In genomic region chr12:22634883-22635282, GRCh38 we compare ENCODE assay signal across 19 cellular contexts.
"Had no signal": no experiment of that assay in that cellular context is flagged by ENCODE, and none has a peak within 500 bp of the region (broad histone marks: within the 10 kb centered on the region; RNA-seq: fewer than 3 reads in every experiment).

No MANE protein-coding gene starts in this region.

- H3K4me3 ChIP-seq: cardiac muscle cell, esophagus squamous epithelium, lower lobe of right lung, sigmoid colon had no signal

- ATAC-seq: activated CD8-positive, alpha-beta T cell treated with anti-CD3 and anti-CD28 coated beads for 36 hours; stimulated activated memory B cell treated with anti-CD40 and anti-IgM and Interleukin-4, amounts not matched to agents 10 μg/mL and 1 μg/mL and 100 μg/mL, for 72 hours; T-helper 17 cell had no signal

- H3K27me3 Mint-ChIP-seq: activated CD8-positive, alpha-beta T cell treated with anti-CD3 and anti-CD28 coated beads for 36 hours; activated naive CD4-positive, alpha-beta T cell treated with anti-CD3 and anti-CD28 coated beads, Interleukin-2, amount 10 ng/mL, durations not matched to agents 7 days and 5 days; activated T-cell treated with anti-CD3 and anti-CD28 coated beads, Interleukin-2, amount 50 U/mL, for 24 hours; stimulated activated memory B cell treated with anti-CD40 and anti-IgM and Interleukin-4, amounts not matched to agents 10 μg/mL and 1 μg/mL and 100 μg/mL, for 72 hours; T-helper 17 cell had no signal

- DNase-seq: activated CD4-positive, alpha-beta T cell treated with anti-CD3 and anti-CD28 coated beads for 4 hours; activated CD8-positive, alpha-beta T cell treated with anti-CD3 and anti-CD28 coated beads for 36 hours; activated effector memory CD4-positive, alpha-beta T cell treated with Interleukin-2 at 50 U/mL for 16 hours; activated naive CD4-positive, alpha-beta T cell treated with anti-CD3 and anti-CD28 coated beads, Interleukin-2, amount 10 ng/mL, durations not matched to agents 7 days and 5 days; activated T-cell treated with anti-CD3 and anti-CD28 coated beads, Interleukin-2, amount 50 U/mL, for 24 hours; dermis blood vessel endothelial cell; effector memory CD4-positive, alpha-beta T cell; esophagus squamous epithelium; hippocampal formation; islet precursor cell; lower lobe of right lung; midbrain; occipital lobe; posterior cingulate gyrus; sigmoid colon; stimulated activated CD4-positive, alpha-beta T cell treated with anti-CD3 and anti-CD28 coated beads, Interleukin-4, amount 100 ng/mL, for 24 hours; T-helper 17 cell had no signal

- H3K27ac Mint-ChIP-seq: activated CD8-positive, alpha-beta T cell treated with anti-CD3 and anti-CD28 coated beads for 36 hours; activated naive CD4-positive, alpha-beta T cell treated with anti-CD3 and anti-CD28 coated beads, Interleukin-2, amount 10 ng/mL, durations not matched to agents 7 days and 5 days; stimulated activated memory B cell treated with anti-CD40 and anti-IgM and Interleukin-4, amounts not matched to agents 10 μg/mL and 1 μg/mL and 100 μg/mL, for 72 hours had no signal

- H3K9me3 Mint-ChIP-seq: activated CD8-positive, alpha-beta T cell treated with anti-CD3 and anti-CD28 coated beads for 36 hours; activated naive CD4-positive, alpha-beta T cell treated with anti-CD3 and anti-CD28 coated beads, Interleukin-2, amount 10 ng/mL, durations not matched to agents 7 days and 5 days; activated T-cell treated with anti-CD3 and anti-CD28 coated beads, Interleukin-2, amount 50 U/mL, for 24 hours; stimulated activated memory B cell treated with anti-CD40 and anti-IgM and Interleukin-4, amounts not matched to agents 10 μg/mL and 1 μg/mL and 100 μg/mL, for 72 hours had no signal

- H3K36me3 ChIP-seq: lower lobe of right lung, sigmoid colon had no signal

- H3K27me3 ChIP-seq: cardiac muscle cell, esophagus squamous epithelium, sigmoid colon had no signal

- H3K9me3 ChIP-seq: esophagus squamous epithelium, lower lobe of right lung, sigmoid colon had no signal

- H3K27ac ChIP-seq: cardiac muscle cell, esophagus squamous epithelium, lower lobe of right lung, sigmoid colon had no signal

- H3K4me3 Mint-ChIP-seq: activated CD8-positive, alpha-beta T cell treated with anti-CD3 and anti-CD28 coated beads for 36 hours; activated naive CD4-positive, alpha-beta T cell treated with anti-CD3 and anti-CD28 coated beads, Interleukin-2, amount 10 ng/mL, durations not matched to agents 7 days and 5 days; activated T-cell treated with anti-CD3 and anti-CD28 coated beads, Interleukin-2, amount 50 U/mL, for 24 hours; stimulated activated memory B cell treated with anti-CD40 and anti-IgM and Interleukin-4, amounts not matched to agents 10 μg/mL and 1 μg/mL and 100 μg/mL, for 72 hours; T-helper 17 cell had no signal
